ENCODE assay signal across 23 cellular contexts in the genomic region with DNA sequence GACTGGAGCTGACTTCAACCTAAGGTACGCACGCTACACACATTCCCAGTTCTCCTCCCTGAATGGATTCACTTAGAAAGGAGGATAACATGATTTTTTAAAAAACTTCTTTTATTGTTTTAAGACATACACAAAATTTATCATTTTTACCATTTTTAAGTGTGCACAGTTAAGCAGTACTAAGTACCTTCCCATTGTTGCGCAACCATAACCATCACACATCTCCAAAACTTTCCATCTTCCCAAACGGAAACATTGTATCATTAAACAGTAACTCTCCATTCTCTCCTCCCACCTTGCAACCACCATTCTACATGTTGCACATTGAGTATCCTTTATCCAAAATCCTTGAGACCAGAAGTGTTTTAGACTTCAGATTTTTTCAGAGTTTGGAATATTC. TPM values are rescaled to one million over a fixed set of nuclear protein-coding genes. Genes with fewer than 3 reads are reported as not detected.
"Had no signal": no experiment of that assay in that cellular context is flagged by ENCODE, and none has a peak within 500 bp of the region (broad histone marks: within the 10 kb centered on the region; RNA-seq: fewer than 3 reads in every experiment).

No MANE protein-coding gene starts in this region.

- H3K4me1 ChIP-seq: colonic mucosa, lower lobe of right lung, prostate gland, right atrium auricular region, sigmoid colon, tibial nerve, upper lobe of left lung, uterus had no signal

- H3K9me3 ChIP-seq: colonic mucosa, gastrocnemius medialis, lower lobe of right lung, prostate gland, right atrium auricular region, sigmoid colon, thoracic aorta, tibial nerve, upper lobe of left lung, uterus had no signal

- H3K36me3 ChIP-seq: colonic mucosa, gastrocnemius medialis, lower lobe of right lung, prostate gland, thoracic aorta, uterus had no signal

- H3K27ac ChIP-seq: colonic mucosa, epithelial cell of prostate, gastrocnemius medialis, lower lobe of right lung, prostate gland, right atrium auricular region, sigmoid colon, thoracic aorta, tibial nerve, upper lobe of left lung, uterus had no signal

- H3K27me3 ChIP-seq: colonic mucosa, gastrocnemius medialis, right atrium auricular region, sigmoid colon, tibial nerve, upper lobe of left lung, uterus had no signal

- H3K4me3 ChIP-seq: colonic mucosa, gastrocnemius medialis, lower lobe of right lung, prostate gland, right atrium auricular region, sigmoid colon, thoracic aorta, tibial nerve, upper lobe of left lung, uterus had no signal

- DNase-seq: colonic mucosa; effector CD8-positive, alpha-beta T cell; endodermal cell; gastrocnemius medialis; kidney glomerular epithelial cell; left colon; left ventricle myocardium superior; lower lobe of right lung; naive thymus-derived CD8-positive, alpha-beta T cell; nephron progenitor cell; sigmoid colon; stimulated activated CD4-positive, alpha-beta T cell treated with anti-CD3 and anti-CD28 coated beads, Interleukin-4, amount 100 ng/mL, for 4 hours; stimulated activated naive CD8-positive, alpha-beta T cell treated with anti-CD3 and anti-CD28 coated beads, Interleukin-15, Interleukin-2, amounts not matched to agents 100 U/mL and 50 U/mL, for 24 hours; substantia nigra; upper lobe of left lung; uterus had no signal

- ATAC-seq: esophagus mucosa; gastrocnemius medialis; left colon; left ventricle myocardium superior; lower lobe of right lung; naive thymus-derived CD8-positive, alpha-beta T cell; stimulated activated memory B cell treated with anti-CD40 and anti-IgM and Interleukin-4, amounts not matched to agents 10 μg/mL and 1 μg/mL and 100 μg/mL, for 72 hours; stimulated activated naive CD8-positive, alpha-beta T cell treated with anti-CD3 and anti-CD28 coated beads, Interleukin-15, Interleukin-2, amounts not matched to agents 100 U/mL and 50 U/mL, for 24 hours had no signal

RNA-seq across cellular contexts. Expression of gene SEC16B, which starts 36.2 kb away (rescaled TPM):
- total RNA-seq: naive thymus-derived CD8-positive, alpha-beta T cell had no signal
- polyA plus RNA-seq: naive thymus-derived CD8-positive, alpha-beta T cell had no signal
